28 cellular contexts compared by ENCODE assay signal in genomic region chr16:83437036-83437435, GRCh38.
"Had no signal": no experiment of that assay in that cellular context is flagged by ENCODE, and none has a peak within 500 bp of the region (broad histone marks: within the 10 kb centered on the region; RNA-seq: fewer than 3 reads in every experiment).

No MANE protein-coding gene starts in this region.

- H3K36me3 ChIP-seq: colonic mucosa, esophagus muscularis mucosa, esophagus squamous epithelium, gastrocnemius medialis, gastroesophageal sphincter, heart left ventricle, heart right ventricle had no signal

- H3K27me3 ChIP-seq: colonic mucosa, esophagus squamous epithelium, foreskin keratinocyte, gastrocnemius medialis, heart left ventricle, heart right ventricle had no signal

- ATAC-seq: effector memory CD8-positive, alpha-beta T cell; esophagus mucosa; foreskin keratinocyte; gastrocnemius medialis; gastroesophageal sphincter; heart left ventricle; heart right ventricle had no signal

- FAIRE-seq: colon, endometrium, endothelial cell of umbilical vein, frontal cortex had no signal

- H3K9me3 ChIP-seq: colonic mucosa, esophagus muscularis mucosa, esophagus squamous epithelium, gastrocnemius medialis, gastroesophageal sphincter, heart left ventricle, heart right ventricle had no signal

- H3K4me1 ChIP-seq: colonic mucosa, esophagus muscularis mucosa, esophagus squamous epithelium, foreskin keratinocyte, gastrocnemius medialis, gastroesophageal sphincter, heart left ventricle had no signal

- DNase-seq: colonic mucosa; cortex of kidney; dermis blood vessel endothelial cell; dorsolateral prefrontal cortex; effector CD4-positive, alpha-beta T cell; effector CD8-positive, alpha-beta T cell; effector memory CD4-positive, alpha-beta T cell; effector memory CD8-positive, alpha-beta T cell; endodermal cell; erythroblast; esophagus squamous epithelium; foreskin fibroblast; foreskin keratinocyte; foreskin melanocyte; gastrocnemius medialis; glutamatergic neuron; head of caudate nucleus; heart left ventricle; heart right ventricle had no signal

- H3K27ac ChIP-seq: colonic mucosa, coronary artery, dorsolateral prefrontal cortex, epithelial cell of prostate, esophagus muscularis mucosa, esophagus squamous epithelium, foreskin keratinocyte, gastrocnemius medialis, gastroesophageal sphincter, heart left ventricle, heart right ventricle had no signal

- H3K4me3 ChIP-seq: colonic mucosa, coronary artery, dorsolateral prefrontal cortex, esophagus muscularis mucosa, esophagus squamous epithelium, gastrocnemius medialis, gastroesophageal sphincter, heart left ventricle, heart right ventricle had no signal
